Comparison of ENCODE assay signal across 28 cellular contexts in the genomic region with DNA sequence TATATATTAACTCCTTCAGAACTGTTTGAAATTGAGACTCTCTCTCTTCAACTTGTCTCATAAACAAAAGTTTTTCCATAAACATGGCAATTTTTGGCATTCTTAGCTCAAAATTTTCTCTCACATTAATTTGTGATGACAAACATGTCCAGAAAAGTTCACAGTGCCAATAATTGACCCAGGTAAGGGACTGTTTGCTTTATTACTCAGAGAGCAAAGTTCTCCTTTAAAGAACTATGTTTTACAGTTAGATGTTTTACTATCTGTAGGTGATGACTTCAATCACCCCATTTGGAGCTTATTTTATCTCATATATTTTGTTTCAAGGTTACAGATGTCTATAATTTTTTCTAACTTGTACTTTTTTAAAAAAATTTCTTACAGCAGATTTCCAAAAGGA.
"Had no signal": no experiment of that assay in that cellular context is flagged by ENCODE, and none has a peak within 500 bp of the region (broad histone marks: within the 10 kb centered on the region; RNA-seq: fewer than 3 reads in every experiment).

No MANE protein-coding gene starts in this region.

- H3K9me3 Mint-ChIP-seq: nephron, neural crest cell had no signal

- H3K79me2 ChIP-seq: parathyroid adenoma had no signal

- DNase-seq: islet precursor cell; left ventricle myocardium inferior; mesendoderm; mucosa of descending colon; naive thymus-derived CD4-positive, alpha-beta T cell; nucleus accumbens; retina; right cardiac atrium; stimulated activated CD4-positive, alpha-beta T cell treated with anti-CD3 and anti-CD28 coated beads, Interleukin-12 subunit alpha, Interleukin-12 subunit beta, amount 100 ng/mL, for 4 hours; stimulated activated CD4-positive, alpha-beta T cell treated with anti-CD3 and anti-CD28 coated beads, Interleukin-15, amount 100 ng/mL, for 24 hours; stimulated activated CD4-positive, alpha-beta T cell treated with anti-CD3 and anti-CD28 coated beads, Interleukin-2, amount 100 ng/mL, for 24 hours; stimulated activated CD4-positive, alpha-beta T cell treated with anti-CD3 and anti-CD28 coated beads, Interleukin-4, amount 100 ng/mL, for 1 hour; stimulated activated naive B cell treated with anti-CD40 and anti-IgM and Interleukin-4, amounts not matched to agents 10 μg/mL and 1 μg/mL and 100 μg/mL, for 72 hours; stimulated activated naive CD8-positive, alpha-beta T cell treated with anti-CD3 and anti-CD28 coated beads, Interleukin-15, Interleukin-2, amounts not matched to agents 100 U/mL and 50 U/mL, for 24 hours; stomach; testis; thyroid gland; transverse colon; upper lobe of left lung had no signal

- H2AFZ ChIP-seq: parathyroid adenoma had no signal

- H3K27ac ChIP-seq: left ventricle myocardium inferior, parathyroid adenoma, prostate gland, skin epidermis, stomach, testis, thyroid gland, transverse colon, upper lobe of left lung, vagina had no signal

- H3K4me3 Mint-ChIP-seq: mesothelial cell of epicardium; naive thymus-derived CD4-positive, alpha-beta T cell; nephron; neural crest cell; stimulated activated naive B cell treated with anti-CD40 and anti-IgM and Interleukin-4, amounts not matched to agents 10 μg/mL and 1 μg/mL and 100 μg/mL, for 72 hours had no signal

- H3K36me3 Mint-ChIP-seq: mesothelial cell of epicardium; naive thymus-derived CD4-positive, alpha-beta T cell; stimulated activated naive B cell treated with anti-CD40 and anti-IgM and Interleukin-4, amounts not matched to agents 10 μg/mL and 1 μg/mL and 100 μg/mL, for 72 hours had no signal

- ATAC-seq: mucosa of descending colon; naive thymus-derived CD4-positive, alpha-beta T cell; right cardiac atrium; sciatic nerve; stimulated activated naive B cell treated with anti-CD40 and anti-IgM and Interleukin-4, amounts not matched to agents 10 μg/mL and 1 μg/mL and 100 μg/mL, for 72 hours; stimulated activated naive CD8-positive, alpha-beta T cell treated with anti-CD3 and anti-CD28 coated beads, Interleukin-15, Interleukin-2, amounts not matched to agents 100 U/mL and 50 U/mL, for 24 hours had no signal

- H3K27me3 ChIP-seq: stomach, testis, thyroid gland, transverse colon, upper lobe of left lung, vagina had no signal

- H3K9me3 ChIP-seq: left ventricle myocardium inferior, prostate gland, testis, thyroid gland, transverse colon, upper lobe of left lung, vagina had no signal

- H3K27ac Mint-ChIP-seq: mesothelial cell of epicardium; naive thymus-derived CD4-positive, alpha-beta T cell; nephron; stimulated activated naive B cell treated with anti-CD40 and anti-IgM and Interleukin-4, amounts not matched to agents 10 μg/mL and 1 μg/mL and 100 μg/mL, for 72 hours had no signal

- H3K4me3 ChIP-seq: left ventricle myocardium inferior, lung, mucosa of descending colon, prostate gland, skin epidermis, stomach, testis, thyroid gland, transverse colon, upper lobe of left lung, vagina had no signal

- H3K36me3 ChIP-seq: left ventricle myocardium inferior, prostate gland, stomach, thyroid gland, transverse colon, upper lobe of left lung, vagina had no signal

- H3K4me1 Mint-ChIP-seq: mesothelial cell of epicardium; naive thymus-derived CD4-positive, alpha-beta T cell; nephron; neural crest cell; stimulated activated naive B cell treated with anti-CD40 and anti-IgM and Interleukin-4, amounts not matched to agents 10 μg/mL and 1 μg/mL and 100 μg/mL, for 72 hours had no signal

- H3K4me1 ChIP-seq: left ventricle myocardium inferior, parathyroid adenoma, prostate gland, stomach, testis, thyroid gland, transverse colon, upper lobe of left lung, vagina had no signal

- H3K9ac ChIP-seq: parathyroid adenoma had no signal

- H3K27me3 Mint-ChIP-seq: naive thymus-derived CD4-positive, alpha-beta T cell; stimulated activated naive B cell treated with anti-CD40 and anti-IgM and Interleukin-4, amounts not matched to agents 10 μg/mL and 1 μg/mL and 100 μg/mL, for 72 hours had no signal
